Comparison of ENCODE assay signal across 3 cellular contexts in genomic region chr14:76330411-76331327, GRCh38.
A peak's percentile ranks its signal among the peaks of the same experiment; 100 is the strongest.
TF ChIP-seq lines count a peak whose summit lies in the region.

No MANE protein-coding gene starts in this region.

TF ChIP-seq in SK-N-SH, 30 proteins besides CTCF, POLR2A, EP300 and RAD21:
- TF ChIP-seq, protein P1, sequence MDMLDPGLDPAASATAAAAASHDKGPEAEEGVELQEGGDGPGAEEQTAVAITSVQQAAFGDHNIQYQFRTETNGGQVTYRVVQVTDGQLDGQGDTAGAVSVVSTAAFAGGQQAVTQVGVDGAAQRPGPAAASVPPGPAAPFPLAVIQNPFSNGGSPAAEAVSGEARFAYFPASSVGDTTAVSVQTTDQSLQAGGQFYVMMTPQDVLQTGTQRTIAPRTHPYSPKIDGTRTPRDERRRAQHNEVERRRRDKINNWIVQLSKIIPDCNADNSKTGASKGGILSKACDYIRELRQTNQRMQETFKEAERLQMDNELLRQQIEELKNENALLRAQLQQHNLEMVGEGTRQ (IDR thresholded peaks at IDR 0.05; ENCODE audit: borderline replicate concordance, low read depth, low read length): no peak
- peak; percentile 36; the same call in 1 of the 2 replicates for TF ChIP-seq REST (IDR thresholded peaks at IDR 0.05; ENCODE audit: low read depth, low read length)
TF ChIP-seq in SK-N-SH: peak in this region for 1.

TF ChIP-seq in SK-N-SH treated with all-trans-retinoic acid at 6 μM for 48 hours, 23 proteins besides CTCF, POLR2A, EP300 and RAD21:
- TF ChIP-seq GLIS3 (CRISPR knock-in tag; IDR thresholded peaks at IDR 0.05) (no peak), ZNF70 (CRISPR knock-in tag; IDR thresholded peaks at IDR 0.05) (no peak), SNAI2 (CRISPR knock-in tag; IDR thresholded peaks at IDR 0.05) (no peak), ZC3H10 (CRISPR knock-in tag; IDR thresholded peaks at IDR 0.05) (no peak), ZNF565 (CRISPR knock-in tag; conservative IDR thresholded peaks at IDR 0.05; ENCODE audit: low read depth) (no peak), PPARA (CRISPR knock-in tag; IDR thresholded peaks at IDR 0.05; ENCODE audit: borderline replicate concordance) (no peak), BACH2 (CRISPR knock-in tag; IDR thresholded peaks at IDR 0.05; ENCODE audit: borderline replicate concordance) (no peak), RARB (CRISPR knock-in tag; IDR thresholded peaks at IDR 0.05) (no peak), ESRRG (CRISPR knock-in tag; IDR thresholded peaks at IDR 0.05) (no peak)
- TF ChIP-seq, protein P2, sequence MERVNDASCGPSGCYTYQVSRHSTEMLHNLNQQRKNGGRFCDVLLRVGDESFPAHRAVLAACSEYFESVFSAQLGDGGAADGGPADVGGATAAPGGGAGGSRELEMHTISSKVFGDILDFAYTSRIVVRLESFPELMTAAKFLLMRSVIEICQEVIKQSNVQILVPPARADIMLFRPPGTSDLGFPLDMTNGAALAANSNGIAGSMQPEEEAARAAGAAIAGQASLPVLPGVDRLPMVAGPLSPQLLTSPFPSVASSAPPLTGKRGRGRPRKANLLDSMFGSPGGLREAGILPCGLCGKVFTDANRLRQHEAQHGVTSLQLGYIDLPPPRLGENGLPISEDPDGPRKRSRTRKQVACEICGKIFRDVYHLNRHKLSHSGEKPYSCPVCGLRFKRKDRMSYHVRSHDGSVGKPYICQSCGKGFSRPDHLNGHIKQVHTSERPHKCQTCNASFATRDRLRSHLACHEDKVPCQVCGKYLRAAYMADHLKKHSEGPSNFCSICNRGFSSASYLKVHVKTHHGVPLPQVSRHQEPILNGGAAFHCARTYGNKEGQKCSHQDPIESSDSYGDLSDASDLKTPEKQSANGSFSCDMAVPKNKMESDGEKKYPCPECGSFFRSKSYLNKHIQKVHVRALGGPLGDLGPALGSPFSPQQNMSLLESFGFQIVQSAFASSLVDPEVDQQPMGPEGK (CRISPR knock-in tag; IDR thresholded peaks at IDR 0.05; ENCODE audit: borderline replicate concordance): no peak

TF ChIP-seq in endothelial cell of umbilical vein, 7 proteins besides CTCF, POLR2A, EP300 and RAD21:
- TF ChIP-seq EZH2 (IDR thresholded peaks at IDR 0.05; ENCODE audit: borderline replicate concordance, low read depth, low read length, severe bottlenecking) (peak; percentile 1), FOS (IDR thresholded peaks at IDR 0.05; ENCODE audit: borderline replicate concordance, insufficient read depth, low read length) (no peak)
